In genomic region chrX:1452497-1453389, GRCh38 we compare ENCODE assay signal across 8 cellular contexts. TPM values are rescaled to one million over a fixed set of nuclear protein-coding genes. Genes with fewer than 3 reads are reported as not detected.
A peak's percentile ranks its signal among the peaks of the same experiment; 100 is the strongest.
DNase-seq lines count a peak whose midpoint lies in the region; ATAC-seq, FAIRE-seq and TF ChIP-seq lines count a peak whose summit lies in the region.

Gene ASMTL (minus strand): TSS chrX:1452909. CDS start chrX:1452840, 69 bp downstream.

- peak; percentile 70 for ATAC-seq in HG03439 (IDR thresholded peaks at IDR 0.05; ENCODE audit: unreplicated experiment)

- peak within 1 kb of the TSS; percentile 95 for H3K4me3 Mint-ChIP-seq in dendritic cell treated with granulocyte-macrophage colony-stimulating factor and Interleukin-4, amounts not matched to agents 40 ng/mL and 50 ng/mL, for 4 days

- H3K4me1 Mint-ChIP-seq in dendritic cell treated with granulocyte-macrophage colony-stimulating factor and Interleukin-4, amounts not matched to agents 40 ng/mL and 50 ng/mL, for 4 days (ENCODE audit: low read depth), result peaks cover 31% of the 10 kb centered on the region

- TF ChIP-seq POLR2A in GM19099 (IDR thresholded peaks at IDR 0.05; ENCODE audit: extremely low read depth, insufficient read length, low read depth) (peak; percentile 96), lower leg skin (IDR thresholded peaks at IDR 0.05) (no peak)

- FAIRE-seq in A204.1 (lab: Jason Lieb, UNC), result peak; percentile 91

- peak within 1 kb of the TSS; percentile 97 for H3K27ac Mint-ChIP-seq in dendritic cell treated with granulocyte-macrophage colony-stimulating factor and Interleukin-4, amounts not matched to agents 40 ng/mL and 50 ng/mL, for 4 days

- peak; percentile 100 for DNase-seq in activated CD4-positive, alpha-beta T cell treated with anti-CD3 and anti-CD28 coated beads for 1 hour
- peak; percentile 99 to 100 for DNase-seq in lower leg skin (ENCODE audit: low spot score in 2 of 2)
- peak; percentile 100 for DNase-seq in stimulated activated CD4-positive, alpha-beta T cell treated with anti-CD3 and anti-CD28 coated beads, TNF-alpha, amount 100 ng/mL, for 24 hours (ENCODE audit: low read depth in 3 of 3)
- DNase-seq in NCI-H2227 treated with DMSO at 0.1 percent for 48 hours (lab: John Stamatoyannopoulos, UW), result no peak

- peaks cover 6% of the 10 kb centered on the region for H3K27me3 Mint-ChIP-seq in dendritic cell treated with granulocyte-macrophage colony-stimulating factor and Interleukin-4, amounts not matched to agents 40 ng/mL and 50 ng/mL, for 4 days

- intact Hi-C loops in dendritic cell treated with granulocyte-macrophage colony-stimulating factor and Interleukin-4, amounts not matched to agents 40 ng/mL and 50 ng/mL, for 4 days (cut with micrococcal nuclease), result loop anchor here (1.0 to 5.0 kb wide), 3 partner anchors 52 to 210 kb away; partner anchors contain the start of gene SLC25A6
- intact Hi-C loops in lower leg skin (cut with DNase I; ENCODE audit: low total_unique reads), result loop anchor here (10.0 kb wide), 1 partner anchor 1142 kb away; no protein-coding TSS in a partner anchor

- H3K36me3 Mint-ChIP-seq in dendritic cell treated with granulocyte-macrophage colony-stimulating factor and Interleukin-4, amounts not matched to agents 40 ng/mL and 50 ng/mL, for 4 days (ENCODE audit: low read depth), result peaks cover 34% of the 10 kb centered on the region

- peaks cover 20% of the 10 kb centered on the region for H3K9me3 Mint-ChIP-seq in dendritic cell treated with granulocyte-macrophage colony-stimulating factor and Interleukin-4, amounts not matched to agents 40 ng/mL and 50 ng/mL, for 4 days

- TF ChIP-seq CTCF in lower leg skin (IDR thresholded peaks at IDR 0.05), result no peak

- H3K4me3 ChIP-seq in lower leg skin (ENCODE audit: low read depth, poor library complexity, severe bottlenecking), result peak within 1 kb of the TSS; percentile 94

- 0 to 2% methylated on average over 36 to 54 of the region's 76 CpGs for WGBS in lower leg skin, 2 donors

RNA-seq across cellular contexts. Expression of gene ASMTL, which starts in this region (rescaled TPM):
- total RNA-seq in lower leg skin, result 10 to 100 TPM; 24.8 to 35.9 (median 30.1) TPM
